8 cellular contexts compared by ENCODE assay signal in the genomic region with DNA sequence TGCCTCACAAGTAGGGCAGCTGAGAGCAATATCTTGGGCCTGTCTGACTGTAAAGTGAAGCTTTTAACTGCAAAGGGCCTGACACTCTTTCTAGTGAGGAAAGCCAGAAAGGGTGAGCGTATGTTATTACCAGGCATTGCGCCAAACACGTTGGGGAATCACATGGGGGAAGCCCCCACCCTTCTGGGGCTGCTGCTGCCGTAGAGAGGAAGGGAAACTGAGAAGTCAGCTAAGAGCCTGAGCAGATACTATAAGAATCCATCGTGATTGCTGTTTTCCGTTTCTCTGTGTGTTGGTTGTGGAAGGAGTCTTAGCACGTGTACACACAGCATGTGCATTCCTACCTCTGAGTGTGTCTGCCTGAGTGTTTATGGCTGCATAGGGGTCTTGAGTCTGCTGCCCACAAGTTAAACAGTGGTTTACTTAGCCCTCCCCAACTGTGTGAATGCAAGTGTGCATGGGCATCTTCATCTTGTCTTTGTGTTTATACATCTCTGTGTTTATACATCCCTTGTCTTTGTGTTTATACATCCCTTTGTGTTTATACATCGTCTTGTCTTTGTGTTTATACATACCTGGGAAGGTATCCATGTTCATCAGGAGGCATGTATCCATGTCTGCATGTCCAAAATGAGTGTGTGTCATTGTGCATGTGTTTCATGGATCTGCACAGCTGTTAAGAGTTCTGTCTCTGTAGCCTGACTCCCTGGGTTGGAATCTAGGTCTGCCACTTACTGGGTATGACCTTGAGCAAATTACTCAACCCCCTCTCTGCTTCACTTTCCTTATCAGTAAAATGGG. TPM values are rescaled to one million over a fixed set of nuclear protein-coding genes. Genes with fewer than 3 reads are reported as not detected.
DNase-seq lines count a peak whose midpoint lies in the region; ATAC-seq and TF ChIP-seq lines count a peak whose summit lies in the region.

No MANE protein-coding gene starts in this region.

- no peaks in the 10 kb centered on the region for H3K27me3 ChIP-seq in breast epithelium

- H3K36me3 ChIP-seq in breast epithelium (no peaks in the 10 kb centered on the region), SK-N-MC (ENCODE audit: insufficient read depth, low read length) (no peaks in the 10 kb centered on the region)

- no peak overlapping the region for H3K27ac Mint-ChIP-seq in MCF 10A (ENCODE audit: low read depth, unreplicated experiment)

- peaks cover 8% of the 10 kb centered on the region for H3K9me3 Mint-ChIP-seq in MCF 10A (ENCODE audit: unreplicated experiment)

- TF ChIP-seq CTCF in MCF 10A (IDR thresholded peaks at IDR 0.05; ENCODE audit: unreplicated experiment) (no peak), breast epithelium (IDR thresholded peaks at IDR 0.05) (no peak)

- H3K9me3 ChIP-seq in breast epithelium, result no peaks in the 10 kb centered on the region
- no peaks in the 10 kb centered on the region for H3K9me3 ChIP-seq in SK-N-MC (ENCODE audit: low read depth, low read length)

- TF ChIP-seq POLR2A in breast epithelium (IDR thresholded peaks at IDR 0.05), result no peak

- no peak overlapping the region for H3K4me3 Mint-ChIP-seq in MCF 10A (ENCODE audit: unreplicated experiment)

- H3K36me3 Mint-ChIP-seq in MCF 10A (ENCODE audit: insufficient read depth, unreplicated experiment), result no peaks in the 10 kb centered on the region

- no peak overlapping the region for H3K27ac ChIP-seq in breast epithelium
- H3K27ac ChIP-seq in SK-N-MC, result 0 out of 2 replicates have a peak overlapping the region, but pooled peaks have one; percentile 23

- H3K27me3 Mint-ChIP-seq in MCF 10A (ENCODE audit: insufficient read depth, unreplicated experiment), result no peaks in the 10 kb centered on the region

- H3K4me1 ChIP-seq in breast epithelium, result no peaks in the 10 kb centered on the region

- ATAC-seq in HG03039 (IDR thresholded peaks at IDR 0.05; ENCODE audit: unreplicated experiment), result peak; percentile 88
- peak; percentile 77 for ATAC-seq in left ventricle myocardium superior
- peak; percentile 80 for ATAC-seq in stimulated activated naive CD8-positive, alpha-beta T cell treated with anti-CD3 and anti-CD28 coated beads, Interleukin-15, Interleukin-2, amounts not matched to agents 100 U/mL and 50 U/mL, for 24 hours

- CTCF ChIA-PET in MCF 10A (lab: Yijun Ruan, JAX), result no interaction called here

- POLR2A ChIA-PET in MCF 10A (lab: Yijun Ruan, JAX), result no interaction called here

- BruUV-seq in MCF 10A (replicated peaks; lab: Mats Ljungman, UMichigan), result no TSS peak

- DNase-seq in MCF 10A (ENCODE audit: unreplicated experiment) (peak; percentile 5), breast epithelium (ENCODE audit: low spot score in 2 of 2) (no peak), SK-N-MC (ENCODE audit: low read depth, low spot score) (no peak), left ventricle myocardium superior (no peak), NCI-H1048 (lab: John Stamatoyannopoulos, UW) (no peak)
- DNase-seq in stimulated activated naive CD8-positive, alpha-beta T cell treated with anti-CD3 and anti-CD28 coated beads, Interleukin-15, Interleukin-2, amounts not matched to agents 100 U/mL and 50 U/mL, for 24 hours, result peak; percentile 55
- no peak for DNase-seq in stimulated activated naive CD4-positive, alpha-beta T cell (lab: John Stamatoyannopoulos, UW)

- intact Hi-C loops in MCF 10A (cut with micrococcal nuclease) (no loop called here), breast epithelium (cut with DNase I; ENCODE audit: low total_unique reads) (no loop called here), left ventricle myocardium superior (cut with micrococcal nuclease) (no loop called here)

- H3K4me3 ChIP-seq in breast epithelium (no peak overlapping the region), SK-N-MC (no peak overlapping the region)

- H3K9ac ChIP-seq in SK-N-MC (ENCODE audit: insufficient read length), result peak overlapping the region; percentile 14

- no peaks in the 10 kb centered on the region for H3K4me1 Mint-ChIP-seq in MCF 10A (ENCODE audit: insufficient read depth, unreplicated experiment)

RNA-seq across cellular contexts. Expression of gene SIRPA, which starts 50.3 kb away (rescaled TPM):
- total RNA-seq in MCF 10A (2022) (18.0 and 23.6 TPM in 2 replicates), breast epithelium (10 to 100 TPM; 42.3 to 64.6 (median 53.9) TPM), left ventricle myocardium superior (18.1 TPM)

Comparison
In these comparisons a context has a peak if more than half of its experiments do, and no peak if none do; other contexts are left out.
1. DNase-seq: peak in MCF 10A (single experiment) and stimulated activated naive CD8-positive, alpha-beta T cell treated with anti-CD3 and anti-CD28 coated beads, Interleukin-15, Interleukin-2, amounts not matched to agents 100 U/mL and 50 U/mL, for 24 hours (single experiment); none in breast epithelium (0 of 2), SK-N-MC (single experiment), left ventricle myocardium superior (single experiment), stimulated activated naive CD4-positive, alpha-beta T cell (0 of 6) and NCI-H1048 (single experiment).
2. Peak in every context shown above with its lines, with median percentiles within 50 percentile points of each other: ATAC-seq.